In the genomic region with DNA sequence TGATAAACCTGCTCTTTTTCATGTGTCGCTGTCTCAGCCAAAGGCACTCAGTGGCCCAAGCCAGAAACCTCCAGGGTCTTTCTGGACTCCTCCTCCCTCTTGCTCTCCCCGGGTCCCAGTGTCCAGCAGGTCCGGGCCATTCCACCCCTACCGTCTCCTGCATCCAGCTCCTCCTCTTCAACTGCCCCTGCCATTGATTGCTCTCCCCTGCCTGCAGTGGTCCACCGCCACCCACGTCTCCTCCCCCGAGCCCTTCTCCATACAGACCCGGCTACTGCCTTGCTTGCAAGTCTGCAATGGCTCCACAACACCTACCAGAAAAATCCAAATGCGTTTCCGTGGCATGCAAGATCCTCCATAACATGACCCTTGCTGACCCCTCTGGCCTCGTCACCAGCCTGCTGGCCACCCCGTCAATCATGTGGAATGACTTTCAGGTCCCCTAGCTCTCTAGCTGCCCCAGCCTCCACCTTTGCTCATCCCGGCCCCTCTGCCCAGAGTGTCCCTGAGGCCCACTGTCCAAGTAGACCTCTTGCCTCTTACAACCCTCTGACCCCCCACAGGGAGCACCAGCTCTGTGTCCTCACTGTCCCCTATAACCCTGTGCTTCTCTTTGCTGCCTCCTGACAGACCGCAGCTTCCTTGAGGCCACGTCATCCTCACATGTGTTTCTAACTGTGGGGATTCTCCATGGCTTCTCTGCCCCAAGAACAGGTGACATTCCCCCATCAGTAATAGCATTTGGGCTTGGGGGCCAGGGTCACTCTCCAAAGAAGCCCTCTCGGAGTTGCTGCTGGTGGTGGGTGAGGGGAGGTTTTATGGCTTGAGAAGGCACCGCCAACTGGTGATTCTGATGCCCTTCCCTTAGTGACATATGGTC, we compare ENCODE assay signal across 28 cellular contexts. TPM values are rescaled to one million over a fixed set of nuclear protein-coding genes. Genes with fewer than 3 reads are reported as not detected.
"Had no signal": no experiment of that assay in that cellular context is flagged by ENCODE, and none has a peak within 500 bp of the region (broad histone marks: within the 10 kb centered on the region; RNA-seq: fewer than 3 reads in every experiment).

No MANE protein-coding gene starts in this region.

- ATAC-seq: activated CD8-positive, alpha-beta T cell treated with anti-CD3 and anti-CD28 coated beads, Interleukin-2, amount 10 ng/mL, durations not matched to agents 7 days and 5 days had no signal

- H3K9me3 Mint-ChIP-seq: activated naive CD4-positive, alpha-beta T cell treated with anti-CD3 and anti-CD28 coated beads, Interleukin-2, amount 50 U/mL, for 24 hours had no signal

- H3K4me3 Mint-ChIP-seq: activated CD8-positive, alpha-beta T cell treated with anti-CD3 and anti-CD28 coated beads, Interleukin-2, amount 10 ng/mL, durations not matched to agents 7 days and 5 days; activated naive CD4-positive, alpha-beta T cell treated with anti-CD3 and anti-CD28 coated beads, Interleukin-2, amount 50 U/mL, for 24 hours had no signal

- H3K4me1 Mint-ChIP-seq: activated naive CD4-positive, alpha-beta T cell treated with anti-CD3 and anti-CD28 coated beads, Interleukin-2, amount 50 U/mL, for 24 hours had no signal

- H3K27ac Mint-ChIP-seq: activated CD8-positive, alpha-beta T cell treated with anti-CD3 and anti-CD28 coated beads, Interleukin-2, amount 10 ng/mL, durations not matched to agents 7 days and 5 days; activated naive CD4-positive, alpha-beta T cell treated with anti-CD3 and anti-CD28 coated beads, Interleukin-2, amount 50 U/mL, for 24 hours had no signal

- H3K27ac ChIP-seq: SK-N-MC, VCaP had no signal

- H3K36me3 Mint-ChIP-seq: activated naive CD4-positive, alpha-beta T cell treated with anti-CD3 and anti-CD28 coated beads, Interleukin-2, amount 50 U/mL, for 24 hours had no signal

- H3K4me3 ChIP-seq: SK-N-MC had no signal

- H3K27me3 Mint-ChIP-seq: activated naive CD4-positive, alpha-beta T cell treated with anti-CD3 and anti-CD28 coated beads, Interleukin-2, amount 50 U/mL, for 24 hours had no signal

- DNase-seq: activated CD4-positive, alpha-beta T cell treated with anti-CD3 and anti-CD28 coated beads for 4 hours; activated CD8-positive, alpha-beta memory T cell treated with anti-CD3 and anti-CD28 coated beads, Interleukin-2, amount 50 U/mL, for 48 hours; activated CD8-positive, alpha-beta T cell treated with anti-CD3 and anti-CD28 coated beads, Interleukin-2, amount 10 ng/mL, durations not matched to agents 7 days and 5 days; activated effector memory CD4-positive, alpha-beta T cell treated with Interleukin-2 at 50 U/mL for 16 hours; activated naive CD4-positive, alpha-beta T cell; activated T-cell treated with anti-CD3 and anti-CD28 coated beads, Interleukin-2, amount 50 U/mL, for 1 hour; Kasumi-1; KBM-7; MV-4-11; NCI-H1092 treated with DMSO at 0.1 percent for 48 hours; NCI-H1417 treated with DMSO at 0.1 percent for 48 hours; NCI-H1694; NCI-H2029; NCI-H2107; NCI-H2171 treated with DMSO at 0.1 percent for 48 hours; NCI-H226; NCI-H510A; NCI-H526 treated with DMSO at 0.1 percent for 48 hours; NCI-H82; T-helper 1 cell had no signal

RNA-seq across cellular contexts. Expression of a gene that starts 15.0 kb away (rescaled TPM):
- total RNA-seq: activated CD8-positive, alpha-beta T cell treated with anti-CD3 and anti-CD28 coated beads, Interleukin-2, amount 10 ng/mL, durations not matched to agents 7 days and 5 days; aorta; bronchial epithelial cell; OCI-LY7; RPMI7951; T-helper 2 cell treated with Interferon-gamma antibody and Interleukin-4, amounts not matched to agents 100 ng/mL and 5 ng/mL, for 36 hours had no signal
- polyA plus RNA-seq: aorta had no signal

RNA-seq across cellular contexts. Expression of a gene that starts 29.8 kb away (rescaled TPM):
- total RNA-seq: activated CD8-positive, alpha-beta T cell treated with anti-CD3 and anti-CD28 coated beads, Interleukin-2, amount 10 ng/mL, durations not matched to agents 7 days and 5 days; aorta; OCI-LY7; RPMI7951; T-helper 2 cell treated with Interferon-gamma antibody and Interleukin-4, amounts not matched to agents 100 ng/mL and 5 ng/mL, for 36 hours had no signal
